In the genomic region with DNA sequence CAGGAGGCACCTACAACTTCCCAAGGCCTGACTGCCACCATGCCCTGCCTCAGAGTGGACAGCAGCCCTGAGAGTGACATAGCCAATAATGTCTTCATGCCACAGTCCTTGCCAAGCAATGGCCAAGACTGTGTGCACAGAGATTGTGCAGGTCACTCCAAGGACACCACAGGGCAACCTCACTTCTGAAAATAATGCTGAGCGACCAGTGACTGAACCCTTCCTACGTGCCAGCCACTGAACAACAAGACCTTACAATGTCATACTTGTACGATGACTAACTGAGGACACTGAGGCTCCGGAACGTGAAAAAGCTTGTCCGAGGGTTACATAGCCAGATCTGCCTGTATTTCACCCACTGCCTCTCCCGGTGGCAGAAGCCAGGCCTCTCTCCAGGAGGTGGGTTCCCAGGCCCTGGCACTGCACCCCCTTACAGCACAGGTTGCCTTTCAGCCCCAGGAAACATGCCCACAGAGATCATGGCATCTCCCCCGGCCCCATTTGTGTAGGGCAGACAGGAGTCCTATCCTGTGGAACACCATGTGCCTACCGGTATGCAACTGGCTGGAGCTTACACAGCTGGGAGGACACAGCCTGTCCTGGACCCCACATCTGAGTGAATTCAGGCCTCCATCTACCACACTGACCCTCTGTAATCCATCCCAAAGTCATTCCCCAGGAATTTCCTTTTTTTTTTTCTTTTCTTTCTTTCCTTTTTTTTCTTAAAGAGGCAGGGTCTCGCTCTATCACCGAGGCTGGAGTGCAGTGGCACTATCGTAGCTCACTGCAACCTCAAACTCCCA, we compare ENCODE assay signal across 9 cellular contexts.
DNase-seq lines count a peak whose midpoint lies in the region; ATAC-seq and TF ChIP-seq lines count a peak whose summit lies in the region.
"Had no signal": no experiment of that assay in that cellular context is flagged by ENCODE, and none has a peak within 500 bp of the region (broad histone marks: within the 10 kb centered on the region; RNA-seq: fewer than 3 reads in every experiment).

No MANE protein-coding gene starts in this region.

- H3K27me3 ChIP-seq in CD4-positive, alpha-beta T cell (ENCODE audit: control insufficient read depth, insufficient read depth, low read length) = no peaks in the 10 kb centered on the region
- no peaks in the 10 kb centered on the region for H3K27me3 ChIP-seq in PC-9 (ENCODE audit: insufficient read depth, low read depth)
- H3K27me3 ChIP-seq in neuronal stem cell (ENCODE audit: control insufficient read depth in 3 of 3, insufficient read depth in 3 of 3, low read depth in 1 of 3, low read length in 3 of 3) = peaks cover 0 to 4% (median 0%) of the 10 kb centered on the region in 3 experiments
- no peaks in the 10 kb centered on the region for H3K27me3 ChIP-seq in sigmoid colon

- H3K18ac ChIP-seq in neuronal stem cell (ENCODE audit: low read length) = no peak overlapping the region

- H2BK15ac ChIP-seq in neuronal stem cell (ENCODE audit: low read length) = no peak overlapping the region

- no peak overlapping the region for H2BK120ac ChIP-seq in neuronal stem cell (ENCODE audit: low read depth, low read length)

- H2BK5ac ChIP-seq in neuronal stem cell (ENCODE audit: low read length) = no peak overlapping the region

- no peak overlapping the region for H3K23ac ChIP-seq in neuronal stem cell (ENCODE audit: low read depth, low read length, poor library complexity)

- TSS peak; percentile 94 for BruUV-seq in PC-9 (replicated peaks; lab: Mats Ljungman, UMichigan)

- no peak for TF ChIP-seq POLR2A in sigmoid colon (IDR thresholded peaks at IDR 0.05)

- H3K4me1 Mint-ChIP-seq in CD4-positive, alpha-beta T cell (ENCODE audit: low read depth) = peaks cover 50% of the 10 kb centered on the region

- H3K9ac ChIP-seq in neuronal stem cell (ENCODE audit: low read depth, low read length, poor library complexity) = peak overlapping the region; percentile 52

- no peaks in the 10 kb centered on the region for H3K36me3 ChIP-seq in PC-9 (ENCODE audit: low read depth)
- H3K36me3 ChIP-seq in neuronal stem cell (replicated peaks in 1 of 2; ENCODE audit: control insufficient read depth in 2 of 2, insufficient read depth in 2 of 2, low read length in 2 of 2) = no peaks in the 10 kb centered on the region
- no peaks in the 10 kb centered on the region for H3K36me3 ChIP-seq in sigmoid colon

- no peak overlapping the region for H2AK5ac ChIP-seq in neuronal stem cell (ENCODE audit: low read depth, low read length)

- no peak overlapping the region for H4K8ac ChIP-seq in neuronal stem cell (ENCODE audit: low read depth, low read length)

- POLR2A ChIA-PET in CD4-positive, alpha-beta T cell (lab: Charles Lee) = interaction anchor here (1.0 to 2.6 kb wide), 3 partner anchors 85 to 88 kb away, joined by 3 to 14 read pairs (median 4); partner anchors contain the start of gene HEG1
- POLR2A ChIA-PET in PC-9 (lab: Charles Lee; ENCODE audit: unreplicated experiment) = interaction anchor here (0.6 to 1.0 kb wide), 6 partner anchors 11 to 1413 kb away, joined by 3 to 4 read pairs (median 4); no protein-coding TSS in a partner anchor

- TF ChIP-seq EP300 in sigmoid colon (IDR thresholded peaks at IDR 0.05) = no peak

- peaks cover 16% of the 10 kb centered on the region for H3K4me1 ChIP-seq in PC-9 (replicated peaks; ENCODE audit: insufficient read depth)
- peaks cover 23 to 27% of the 10 kb centered on the region in 2 donors for H3K4me1 ChIP-seq in neuronal stem cell (ENCODE audit: control insufficient read depth in 2 of 2, insufficient read depth in 1 of 2, low read depth in 1 of 2, low read length in 2 of 2)
- peaks cover 0 to 30% (median 21%) of the 10 kb centered on the region in 4 donors for H3K4me1 ChIP-seq in sigmoid colon

- no peaks in the 10 kb centered on the region for H3K9me3 ChIP-seq in CD4-positive, alpha-beta T cell (ENCODE audit: control insufficient read depth, low read length)
- H3K9me3 ChIP-seq in PC-9 (ENCODE audit: insufficient read depth, low read depth) = no peaks in the 10 kb centered on the region
- peaks cover 0 to 10% of the 10 kb centered on the region in 2 donors for H3K9me3 ChIP-seq in neuronal stem cell (replicated peaks in 1 of 2; ENCODE audit: control insufficient read depth in 2 of 2, insufficient read depth in 1 of 2, low read depth in 1 of 2, low read length in 2 of 2)
- H3K9me3 ChIP-seq in sigmoid colon = no peaks in the 10 kb centered on the region

- H3K27me3 Mint-ChIP-seq in CD4-positive, alpha-beta T cell = no peaks in the 10 kb centered on the region

- intact Hi-C loops in CD4-positive, alpha-beta T cell (cut with DNase I, micrococcal nuclease) = loop anchor here (5.0 kb wide), 3 partner anchors 83 to 237 kb away; partner anchors contain the start of genes HEG1 (in 1 of the 2) and ZNF148 (in 1 of the 2)
- intact Hi-C loops in PC-9 (cut with micrococcal nuclease; ENCODE audit: unreplicated experiment) (loop anchor here (1.0 to 5.0 kb wide), 3 partner anchors 72 to 145 kb away; partner anchors contain the start of gene SLC12A8), sigmoid colon (cut with DNase I) (loop anchor here (5.0 kb wide), 3 partner anchors 88 to 297 kb away; no protein-coding TSS in a partner anchor)

- no peak for DNase-seq in CD4-positive, alpha-beta T cell
- DNase-seq in PC-9 (peak in 1 of 2 experiments; percentile 80), epithelial cell of esophagus (ENCODE audit: low read depth) (peak; percentile 91), neuronal stem cell (ENCODE audit: low spot score) (no peak), sigmoid colon (no peak), NCI-H1436 (lab: John Stamatoyannopoulos, UW) (no peak)
- DNase-seq: NCI-H524 had no signal

- H3K4me2 ChIP-seq in PC-9 (no peak overlapping the region), neuronal stem cell (ENCODE audit: insufficient read depth, low read length, poor library complexity, severe bottlenecking) (no peak overlapping the region)

- TF ChIP-seq CTCF in CD4-positive, alpha-beta T cell (IDR thresholded peaks at IDR 0.05) = no peak
- TF ChIP-seq CTCF in PC-9 (conservative IDR thresholded peaks at IDR 0.05) (no peak), epithelial cell of esophagus (IDR thresholded peaks at IDR 0.05; ENCODE audit: insufficient read depth, low read depth, low read length, missing control alignments) (no peak), sigmoid colon (IDR thresholded peaks at IDR 0.05) (no peak)

- H3K79me2 ChIP-seq in PC-9 (ENCODE audit: low read depth) = no peaks in the 10 kb centered on the region

- peak overlapping the region; percentile 13 for H3K4me3 Mint-ChIP-seq in CD4-positive, alpha-beta T cell

- H3F3A ChIP-seq in PC-9 (ENCODE audit: insufficient read depth, low read depth) = peaks cover 9% of the 10 kb centered on the region; the same call in 1 of the 2 replicates

- no peaks in the 10 kb centered on the region for H4K20me1 ChIP-seq in PC-9 (ENCODE audit: insufficient read depth)

- H3K4ac ChIP-seq in neuronal stem cell (ENCODE audit: low read length) = no peak overlapping the region

- H3K79me1 ChIP-seq in neuronal stem cell (ENCODE audit: low read depth, low read length) = no peaks in the 10 kb centered on the region

- ATAC-seq in CD4-positive, alpha-beta T cell (ENCODE audit: poor library complexity) = no peak
- ATAC-seq in HG03139 (IDR thresholded peaks at IDR 0.05; ENCODE audit: unreplicated experiment) (no peak), GM18520 (IDR thresholded peaks at IDR 0.05; ENCODE audit: unreplicated experiment) (no peak)

- CTCF ChIA-PET in CD4-positive, alpha-beta T cell (lab: Charles Lee) = interaction anchor here (0.6 kb wide), 1 partner anchor 218 kb away, joined by 3 read pairs; no protein-coding TSS in a partner anchor
- CTCF ChIA-PET in PC-9 (lab: Charles Lee) = interaction anchor here (1.1 kb wide), 1 partner anchor 10 kb away, joined by 7 read pairs; no protein-coding TSS in a partner anchor

- no peak overlapping the region for H3K14ac ChIP-seq in neuronal stem cell (ENCODE audit: low read length)

- H2AFZ ChIP-seq in PC-9 (no peak overlapping the region), neuronal stem cell (ENCODE audit: low read length) (no peak overlapping the region)

- no peak overlapping the region for H4K91ac ChIP-seq in neuronal stem cell (ENCODE audit: low read depth, low read length, poor library complexity)

- H3K27ac Mint-ChIP-seq in CD4-positive, alpha-beta T cell = peak overlapping the region; percentile 16

- H3K9me3 Mint-ChIP-seq in CD4-positive, alpha-beta T cell = no peaks in the 10 kb centered on the region

- H3K4me3 ChIP-seq in PC-9 (no peak overlapping the region), epithelial cell of esophagus (ENCODE audit: low read length) (no peak overlapping the region), neuronal stem cell (ENCODE audit: low read length in 2 of 2) (no peak overlapping the region), sigmoid colon (no peak overlapping the region)

- H3K36me3 Mint-ChIP-seq in CD4-positive, alpha-beta T cell (ENCODE audit: low read depth) = no peaks in the 10 kb centered on the region

- H3K27ac ChIP-seq in CD4-positive, alpha-beta T cell (ENCODE audit: low read depth, low read length) = no peak overlapping the region
- no peak overlapping the region for H3K27ac ChIP-seq in PC-9
- H3K27ac ChIP-seq in neuronal stem cell (replicated peaks; ENCODE audit: low read length) = no peak overlapping the region
- peak overlapping the region in 1 of 4 donors; percentile 65 for H3K27ac ChIP-seq in sigmoid colon

- no peak overlapping the region for H2BK12ac ChIP-seq in neuronal stem cell (ENCODE audit: low read length)

- WGBS in neuronal stem cell (ENCODE audit: extremely low coverage in 2 of 2, insufficient read length in 2 of 2, insufficient replicate concordance in 1 of 2), 2 donors = no CpG with 5 or more reads among the region's 12 CpGs
- 87 to 93% methylated on average over 12 of the region's 12 CpGs for WGBS in sigmoid colon, 2 donors

- no peaks in the 10 kb centered on the region for H3K9me2 ChIP-seq in PC-9 (ENCODE audit: insufficient read depth)
